In the genomic region with DNA sequence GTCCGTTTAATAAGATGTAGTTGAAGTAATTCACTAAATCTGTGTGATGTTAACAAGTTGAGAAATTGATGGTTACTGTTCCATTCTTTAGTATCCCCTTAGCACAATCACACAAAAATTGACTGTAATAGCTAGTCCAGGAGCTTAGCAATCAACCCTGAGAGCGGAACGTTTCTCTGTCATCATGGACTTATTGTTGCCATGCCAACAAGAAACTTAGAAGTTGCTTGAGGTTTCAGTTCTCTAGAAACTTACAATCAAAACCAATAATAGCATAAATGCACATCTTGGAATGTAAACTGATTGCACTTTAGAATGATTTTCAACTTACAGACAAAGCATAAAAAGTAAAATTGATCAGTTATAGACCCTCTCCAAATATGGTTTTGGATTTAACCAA, we compare ENCODE assay signal across 10 cellular contexts.
DNase-seq lines count a peak whose midpoint lies in the region; ATAC-seq lines count a peak whose summit lies in the region.
"Had no signal": no experiment of that assay in that cellular context is flagged by ENCODE, and none has a peak within 500 bp of the region (broad histone marks: within the 10 kb centered on the region; RNA-seq: fewer than 3 reads in every experiment).

No MANE protein-coding gene starts in this region.

- H3K27ac Mint-ChIP-seq in stimulated activated naive B cell treated with anti-CD40 and anti-IgM and Interleukin-4, amounts not matched to agents 10 μg/mL and 1 μg/mL and 100 μg/mL, for 72 hours, result peak overlapping the region; percentile 71
- no peak overlapping the region for H3K27ac Mint-ChIP-seq in T-helper 2 cell treated with Interferon-gamma antibody and Interleukin-4, amounts not matched to agents 5 μg/mL and 100 μg/mL, for 36 hours

- no peaks in the 10 kb centered on the region for H3K27me3 Mint-ChIP-seq in stimulated activated naive B cell treated with anti-CD40 and anti-IgM and Interleukin-4, amounts not matched to agents 10 μg/mL and 1 μg/mL and 100 μg/mL, for 72 hours
- H3K27me3 Mint-ChIP-seq in T-helper 2 cell treated with Interferon-gamma antibody and Interleukin-4, amounts not matched to agents 5 μg/mL and 100 μg/mL, for 36 hours (ENCODE audit: low read depth), result peaks cover 27% of the 10 kb centered on the region

- DNase-seq in DMS53 (lab: John Stamatoyannopoulos, UW), result peak; percentile 9
- no peak for DNase-seq in DMS53 treated with DMSO at 0.1 percent for 48 hours (lab: John Stamatoyannopoulos, UW; ENCODE audit: unreplicated experiment)
- DNase-seq in stimulated activated naive B cell treated with anti-CD40 and anti-IgM and Interleukin-4, amounts not matched to agents 10 μg/mL and 1 μg/mL and 100 μg/mL, for 72 hours, result peak; percentile 19
- no peak for DNase-seq in NCI-H226
- no peak for DNase-seq in NCI-H1417 (lab: John Stamatoyannopoulos, UW)
- no peak for DNase-seq in T-helper 2 cell treated with Interferon-gamma antibody and Interleukin-4, amounts not matched to agents 5 μg/mL and 100 μg/mL, for 36 hours (ENCODE audit: low spot score)
- DNase-seq: 8988T, NCI-H2107 had no signal

- H3K36me3 Mint-ChIP-seq in stimulated activated naive B cell treated with anti-CD40 and anti-IgM and Interleukin-4, amounts not matched to agents 10 μg/mL and 1 μg/mL and 100 μg/mL, for 72 hours, result peaks cover 4 to 5% of the 10 kb centered on the region in 2 donors
- H3K36me3 Mint-ChIP-seq in T-helper 2 cell treated with Interferon-gamma antibody and Interleukin-4, amounts not matched to agents 5 μg/mL and 100 μg/mL, for 36 hours (ENCODE audit: low read depth), result peaks cover 1% of the 10 kb centered on the region

- no peak overlapping the region for H3K4me3 Mint-ChIP-seq in stimulated activated naive B cell treated with anti-CD40 and anti-IgM and Interleukin-4, amounts not matched to agents 10 μg/mL and 1 μg/mL and 100 μg/mL, for 72 hours
- no peak overlapping the region for H3K4me3 Mint-ChIP-seq in T-helper 2 cell treated with Interferon-gamma antibody and Interleukin-4, amounts not matched to agents 5 μg/mL and 100 μg/mL, for 36 hours

- H3K9me3 Mint-ChIP-seq in stimulated activated naive B cell treated with anti-CD40 and anti-IgM and Interleukin-4, amounts not matched to agents 10 μg/mL and 1 μg/mL and 100 μg/mL, for 72 hours, result peaks cover 4 to 6% of the 10 kb centered on the region in 2 donors
- H3K9me3 Mint-ChIP-seq in T-helper 2 cell treated with Interferon-gamma antibody and Interleukin-4, amounts not matched to agents 5 μg/mL and 100 μg/mL, for 36 hours, result peaks cover 11% of the 10 kb centered on the region

- peaks cover 30 to 44% of the 10 kb centered on the region in 2 donors for H3K4me1 Mint-ChIP-seq in stimulated activated naive B cell treated with anti-CD40 and anti-IgM and Interleukin-4, amounts not matched to agents 10 μg/mL and 1 μg/mL and 100 μg/mL, for 72 hours
- H3K4me1 Mint-ChIP-seq in T-helper 2 cell treated with Interferon-gamma antibody and Interleukin-4, amounts not matched to agents 5 μg/mL and 100 μg/mL, for 36 hours (ENCODE audit: low read depth), result peaks cover 23% of the 10 kb centered on the region

- peak; percentile 77 for ATAC-seq in HG02623 (IDR thresholded peaks at IDR 0.05; ENCODE audit: unreplicated experiment)
- ATAC-seq in HG03457 (IDR thresholded peaks at IDR 0.05; ENCODE audit: unreplicated experiment), result peak; percentile 62
- peak; percentile 76 to 77 for ATAC-seq in stimulated activated naive B cell treated with anti-CD40 and anti-IgM and Interleukin-4, amounts not matched to agents 10 μg/mL and 1 μg/mL and 100 μg/mL, for 72 hours (replicated peaks)

Comparison
In these comparisons a context has a peak if more than half of its experiments do, and no peak if none do; other contexts are left out.
1. DNase-seq: peak in DMS53 (single experiment) and stimulated activated naive B cell treated with anti-CD40 and anti-IgM and Interleukin-4, amounts not matched to agents 10 μg/mL and 1 μg/mL and 100 μg/mL, for 72 hours (single experiment); none in DMS53 treated with DMSO at 0.1 percent for 48 hours (single experiment), NCI-H226 (single experiment), NCI-H1417 (0 of 3) and T-helper 2 cell treated with Interferon-gamma antibody and Interleukin-4, amounts not matched to agents 5 μg/mL and 100 μg/mL, for 36 hours (single experiment).
2. Peak in every context shown above with its lines, with median percentiles within 50 percentile points of each other: ATAC-seq.